Comparison of ENCODE assay signal across 8 cellular contexts in genomic region chr20:10469599-10469998, GRCh38. TPM values are rescaled to one million over a fixed set of nuclear protein-coding genes. Genes with fewer than 3 reads are reported as not detected.
DNase-seq lines count a peak whose midpoint lies in the region; ATAC-seq and TF ChIP-seq lines count a peak whose summit lies in the region.

No MANE protein-coding gene starts in this region.

- no peaks in the 10 kb centered on the region for H3K9me3 Mint-ChIP-seq in activated naive CD4-positive, alpha-beta T cell treated with anti-CD3 and anti-CD28 coated beads for 36 hours

- 26 to 39% methylated on average over 7 of the region's 7 CpGs for WGBS in lung, 2 donors

- CTCF ChIA-PET in activated naive CD4-positive, alpha-beta T cell treated with anti-CD3 and anti-CD28 coated beads for 36 hours (lab: Charles Lee) = interaction anchor here (0.6 kb wide), 2 partner anchors 84 to 212 kb away, joined by 3 read pairs; no protein-coding TSS in a partner anchor

- peaks cover 1 to 5% of the 10 kb centered on the region in 2 donors for H3K4me1 ChIP-seq in lung (ENCODE audit: control insufficient read depth in 2 of 2, insufficient read depth in 2 of 2, low read length in 2 of 2)

- H3K27ac ChIP-seq in dorsolateral prefrontal cortex (peak overlapping the region in 1 of 59 donors; percentile 36), lung (ENCODE audit: low read depth in 1 of 2, low read length in 1 of 2) (no peak overlapping the region)

- H3K27me3 ChIP-seq in dorsolateral prefrontal cortex = no peaks in the 10 kb centered on the region
- no peaks in the 10 kb centered on the region for H3K27me3 ChIP-seq in lung (ENCODE audit: control insufficient read depth, insufficient read depth)

- H3K27ac Mint-ChIP-seq in activated naive CD4-positive, alpha-beta T cell treated with anti-CD3 and anti-CD28 coated beads for 36 hours = no peak overlapping the region

- peaks cover 9% of the 10 kb centered on the region for H3K4me1 Mint-ChIP-seq in activated naive CD4-positive, alpha-beta T cell treated with anti-CD3 and anti-CD28 coated beads for 36 hours (ENCODE audit: low read depth)

- TF ChIP-seq CTCF in LNCAP (IDR thresholded peaks at IDR 0.05) = peak; percentile 78
- peak; percentile 38 to 86 (median 72) for TF ChIP-seq CTCF in dorsolateral prefrontal cortex (IDR thresholded peaks at IDR 0.05 in 54 of 56, conservative IDR thresholded peaks at IDR 0.05 in 2 of 56; ENCODE audit: low read depth in 1 of 56, partially characterized antibody in 56 of 56)
- TF ChIP-seq CTCF in lung (IDR thresholded peaks at IDR 0.05; ENCODE audit: control extremely low read depth, extremely low read depth) = no peak

- H3K4me3 ChIP-seq in dorsolateral prefrontal cortex (peak overlapping the region in 8 of 59 donors; percentile 1 to 31 (median 22)), lung (no peak overlapping the region)

- H3K27me3 Mint-ChIP-seq in activated naive CD4-positive, alpha-beta T cell treated with anti-CD3 and anti-CD28 coated beads for 36 hours (ENCODE audit: low read depth) = no peaks in the 10 kb centered on the region

- peak; percentile 19 for DNase-seq in activated naive CD4-positive, alpha-beta T cell treated with anti-CD3 and anti-CD28 coated beads for 36 hours
- DNase-seq in activated naive CD4-positive, alpha-beta T cell treated with anti-CD3 and anti-CD28 coated beads, Interleukin-2, amount 50 U/mL, for 16 hours = no peak
- DNase-seq in OCI-M1 (lab: John Stamatoyannopoulos, UW) (peak; percentile 85), dorsolateral prefrontal cortex (peak in 3 of 10 donors; percentile 28 to 58 (median 36)), lung (ENCODE audit: low spot score) (peak; percentile 48)
- no peak for DNase-seq in stimulated activated CD4-positive, alpha-beta T cell treated with anti-CD3 and anti-CD28 coated beads, Interleukin-4, amount 100 ng/mL, for 1 hour

- no peaks in the 10 kb centered on the region for H3K36me3 ChIP-seq in lung (ENCODE audit: control insufficient read depth in 2 of 2, insufficient read depth in 2 of 2, low read length in 2 of 2)

- ATAC-seq in lung (ENCODE audit: insufficient read depth, low FRiP score) (peak; percentile 89), HG03095 (IDR thresholded peaks at IDR 0.05; ENCODE audit: unreplicated experiment) (no peak)

- H3K9me3 ChIP-seq in lung (ENCODE audit: control insufficient read depth in 2 of 2, insufficient read depth in 1 of 2, low read length in 1 of 2) = no peaks in the 10 kb centered on the region

- H3K36me3 Mint-ChIP-seq in activated naive CD4-positive, alpha-beta T cell treated with anti-CD3 and anti-CD28 coated beads for 36 hours (ENCODE audit: low read depth) = peaks cover 14% of the 10 kb centered on the region

- H3K4me3 Mint-ChIP-seq in activated naive CD4-positive, alpha-beta T cell treated with anti-CD3 and anti-CD28 coated beads for 36 hours = no peak overlapping the region

- intact Hi-C loops in activated naive CD4-positive, alpha-beta T cell treated with anti-CD3 and anti-CD28 coated beads for 36 hours (cut with micrococcal nuclease) = loop anchor here (1.0 to 10.0 kb wide), 2 partner anchors 67 to 1075 kb away; no protein-coding TSS in a partner anchor
- intact Hi-C loops in dorsolateral prefrontal cortex (cut with DNase I) = loop anchor here in 1 of 2 donors (5.0 to 10.0 kb wide), 2 partner anchors 798 to 1075 kb away; no protein-coding TSS in a partner anchor

RNA-seq across cellular contexts. Expression of gene SLX4IP, which starts 34.5 kb away (rescaled TPM):
- total RNA-seq in activated naive CD4-positive, alpha-beta T cell treated with anti-CD3 and anti-CD28 coated beads for 36 hours = 1 to 10 TPM; 4.9 to 5.2 TPM
- total RNA-seq in dorsolateral prefrontal cortex (10 to 100 TPM in 1 of 120 experiments, 1 to 10 TPM in 119; 3.1 to 10.7 (median 6.3) TPM), lung (1 to 10 TPM; 6.2 to 9.5 TPM)
- 1 to 10 TPM; 1.2 to 2.4 TPM for polyA plus RNA-seq in lung

RNA-seq across cellular contexts. Expression of gene MKKS, which starts 35.6 kb away (rescaled TPM):
- 1 to 10 TPM; 3.8 to 4.2 TPM for total RNA-seq in activated naive CD4-positive, alpha-beta T cell treated with anti-CD3 and anti-CD28 coated beads for 36 hours
- total RNA-seq in dorsolateral prefrontal cortex (10 to 100 TPM; 17.8 to 48.5 (median 35.7) TPM), lung (10 to 100 TPM; 13.4 to 15.1 TPM)
- 10 to 100 TPM; 12.3 to 12.7 TPM for polyA plus RNA-seq in lung

Comparison
In these comparisons a context has a peak if more than half of its experiments do, and no peak if none do; other contexts are left out.
1. DNase-seq: peak in activated naive CD4-positive, alpha-beta T cell treated with anti-CD3 and anti-CD28 coated beads for 36 hours (single experiment), OCI-M1 (single experiment) and lung (single experiment); none in activated naive CD4-positive, alpha-beta T cell treated with anti-CD3 and anti-CD28 coated beads, Interleukin-2, amount 50 U/mL, for 16 hours (single experiment) and stimulated activated CD4-positive, alpha-beta T cell treated with anti-CD3 and anti-CD28 coated beads, Interleukin-4, amount 100 ng/mL, for 1 hour (single experiment).